Comparison of ENCODE assay signal across 7 cellular contexts in genomic region chr10:84352251-84352842, GRCh38. TPM values are rescaled to one million over a fixed set of nuclear protein-coding genes. Genes with fewer than 3 reads are reported as not detected.
DNase-seq lines count a peak whose midpoint lies in the region; ATAC-seq, FAIRE-seq and TF ChIP-seq lines count a peak whose summit lies in the region.

No MANE protein-coding gene starts in this region.

- TF ChIP-seq POLR2A in body of pancreas (IDR thresholded peaks at IDR 0.05) = no peak

- FAIRE-seq in kidney (lab: Jason Lieb, UNC) = no peak

- DNase-seq in GM10248 (ENCODE audit: extremely low spot score) (peak; percentile 66), HUDEP-2 (lab: John Stamatoyannopoulos, UW; ENCODE audit: unreplicated experiment in 76 of 76) (peak in 39 of 76 experiments; percentile 1 to 41 (median 14)), UCSD-AML1 (lab: John Stamatoyannopoulos, UW; ENCODE audit: unreplicated experiment) (peak; percentile 44), body of pancreas (peak; percentile 65 to 77 (median 68)), kidney (no peak)
- DNase-seq in stimulated activated CD4-positive, alpha-beta T cell treated with anti-CD3 and anti-CD28 coated beads, TNF-alpha, amount 100 ng/mL, for 1 hour (ENCODE audit: low read depth in 3 of 3, low spot score in 1 of 3) = peak; percentile 28 to 41 (median 40)

- no peak overlapping the region for H3K9ac ChIP-seq in kidney (ENCODE audit: low read length in 2 of 2)

- H3K9me3 ChIP-seq in body of pancreas = no peaks in the 10 kb centered on the region
- no peaks in the 10 kb centered on the region for H3K9me3 ChIP-seq in kidney (ENCODE audit: control insufficient read depth in 1 of 2, low read length in 2 of 2)

- no peaks in the 10 kb centered on the region for H3K27me3 ChIP-seq in body of pancreas

- TF ChIP-seq CTCF in GM10248 (IDR thresholded peaks at IDR 0.05; ENCODE audit: control extremely low read depth, extremely low read depth, low read depth, missing control alignments) (peak; percentile 90), body of pancreas (IDR thresholded peaks at IDR 0.05) (peak; percentile 49 to 67 (median 63)), kidney (IDR thresholded peaks at IDR 0.05; ENCODE audit: borderline replicate concordance, extremely low read depth, insufficient read depth) (peak; percentile 70)

- POLR2A ChIA-PET in GM10248 (lab: Yijun Ruan, JAX) = no interaction called here

- ATAC-seq in GM21526 (IDR thresholded peaks at IDR 0.05; ENCODE audit: low FRiP score, unreplicated experiment) (peak; percentile 97), body of pancreas (peak; percentile 87)

- H3K36me3 ChIP-seq in body of pancreas (replicated peaks in 1 of 2; ENCODE audit: insufficient read depth in 1 of 2, low read depth in 2 of 2) (no peaks in the 10 kb centered on the region), kidney (ENCODE audit: control insufficient read depth in 1 of 2, insufficient read depth in 2 of 2, low read length in 2 of 2) (no peaks in the 10 kb centered on the region)

- H3K4me1 ChIP-seq in body of pancreas (no peaks in the 10 kb centered on the region), kidney (ENCODE audit: control insufficient read depth in 1 of 2, insufficient read depth in 1 of 2, low read depth in 1 of 2, low read length in 2 of 2) (peaks cover 0 to 5% of the 10 kb centered on the region in 2 donors)

- WGBS in body of pancreas, 2 donors = 53 to 58% methylated on average over 7 of the region's 7 CpGs

- no peak overlapping the region for H3K4me3 ChIP-seq in body of pancreas
- H3K4me3 ChIP-seq in kidney (ENCODE audit: low read length in 2 of 2) = no peak overlapping the region

- intact Hi-C loops in body of pancreas (cut with DNase I) (no loop called here), kidney (cut with DNase I) (no loop called here)

- H3K27ac ChIP-seq in body of pancreas (no peak overlapping the region), kidney (ENCODE audit: low read depth in 2 of 2, low read length in 2 of 2) (no peak overlapping the region)

- CTCF ChIA-PET in GM10248 (lab: Yijun Ruan, JAX) = interaction anchor here (0.6 to 4.6 kb wide), 30 partner anchors 9 to 211 kb away, joined by 3 to 49 read pairs (median 4); partner anchors contain the start of gene CCSER2

RNA-seq across cellular contexts. Expression of gene CCSER2, which starts 24.0 kb away (rescaled TPM):
- total RNA-seq in body of pancreas = 10 to 100 TPM; 14.5 to 20.0 TPM
- total RNA-seq in kidney = 46.4 TPM
- 12.6 TPM for polyA plus RNA-seq in kidney (ENCODE audit: insufficient read depth, low read depth, low replicate concordance)
